1 cellular context compared by ENCODE assay signal in the genomic region with DNA sequence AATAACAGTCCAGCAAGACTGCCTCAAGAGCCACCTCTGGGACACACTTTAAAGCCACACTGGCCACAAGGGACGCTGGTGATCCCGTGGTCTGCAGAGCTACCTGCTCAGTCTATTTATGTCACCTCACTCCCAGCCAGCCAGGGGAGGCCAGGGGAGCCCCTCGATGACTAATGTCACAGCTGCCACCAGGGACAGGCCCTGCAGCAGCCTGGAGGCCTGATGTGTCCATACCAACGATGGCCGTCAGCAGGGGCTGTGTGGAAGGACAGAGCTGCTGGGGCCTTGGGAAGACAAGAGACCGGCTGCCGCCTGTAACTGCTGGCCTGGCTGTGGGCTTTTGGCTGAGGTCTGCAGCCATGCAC.
TF ChIP-seq lines count a peak whose summit lies in the region.

No MANE protein-coding gene starts in this region.

TF ChIP-seq in HepG2, 621 proteins besides CTCF, POLR2A, EP300 and RAD21 (continued from another document and continues in another):
- TF ChIP-seq, protein P1, sequence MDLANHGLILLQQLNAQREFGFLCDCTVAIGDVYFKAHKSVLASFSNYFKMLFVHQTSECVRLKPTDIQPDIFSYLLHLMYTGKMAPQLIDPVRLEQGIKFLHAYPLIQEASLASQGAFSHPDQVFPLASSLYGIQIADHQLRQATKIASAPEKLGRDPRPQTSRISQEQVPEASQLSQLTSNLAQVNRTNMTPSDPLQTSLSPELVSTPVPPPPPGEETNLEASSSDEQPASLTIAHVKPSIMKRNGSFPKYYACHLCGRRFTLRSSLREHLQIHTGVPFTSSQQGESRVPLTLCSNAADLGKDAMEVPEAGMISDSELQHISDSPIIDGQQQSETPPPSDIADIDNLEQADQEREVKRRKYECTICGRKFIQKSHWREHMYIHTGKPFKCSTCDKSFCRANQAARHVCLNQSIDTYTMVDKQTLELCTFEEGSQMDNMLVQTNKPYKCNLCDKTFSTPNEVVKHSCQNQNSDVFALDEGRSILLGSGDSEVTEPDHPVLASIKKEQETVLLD (CRISPR knock-in tag; IDR thresholded peaks at IDR 0.05; ENCODE audit: low read depth), result no peak
- TF ChIP-seq ETV6 (CRISPR knock-in tag; conservative IDR thresholded peaks at IDR 0.05) (no peak), ZNF703 (CRISPR knock-in tag; IDR thresholded peaks at IDR 0.05; ENCODE audit: borderline replicate concordance) (no peak), ZNF577 (CRISPR knock-in tag; IDR thresholded peaks at IDR 0.05; ENCODE audit: borderline replicate concordance, low read depth) (no peak), AGO2 (optimal IDR thresholded peaks at IDR 0.05; ENCODE audit: low read depth, low read length) (no peak), ZNF160 (CRISPR knock-in tag; IDR thresholded peaks at IDR 0.05) (0 out of 2 replicates have a peak, but pooled peaks have one; percentile 46), ZNF430 (CRISPR knock-in tag; IDR thresholded peaks at IDR 0.05) (0 out of 2 replicates have a peak, but pooled peaks have one; percentile 54), ZNF557 (CRISPR knock-in tag; IDR thresholded peaks at IDR 0.05) (no peak), SMARCE1 (IDR thresholded peaks at IDR 0.05; ENCODE audit: borderline replicate concordance) (no peak), BRD4 (CRISPR knock-in tag; IDR thresholded peaks at IDR 0.05) (no peak), ZNF12 (CRISPR knock-in tag; IDR thresholded peaks at IDR 0.05) (0 out of 2 replicates have a peak, but pooled peaks have one; percentile 33), ESRRA (CRISPR knock-in tag; IDR thresholded peaks at IDR 0.05; ENCODE audit: low read depth) (no peak), ZNF292 (CRISPR knock-in tag; IDR thresholded peaks at IDR 0.05; ENCODE audit: borderline replicate concordance, low read depth) (peak; percentile 71; the same call in 1 of the 2 replicates), ARID5B (CRISPR knock-in tag; IDR thresholded peaks at IDR 0.05) (peak; percentile 38; the same call in 1 of the 2 replicates), ZKSCAN1 (IDR thresholded peaks at IDR 0.05; ENCODE audit: low read length) (no peak), ZNF660 (CRISPR knock-in tag; IDR thresholded peaks at IDR 0.05; ENCODE audit: borderline replicate concordance, low read depth) (no peak), SIX1 (CRISPR knock-in tag; IDR thresholded peaks at IDR 0.05; ENCODE audit: borderline replicate concordance) (no peak), THYN1 (CRISPR knock-in tag; IDR thresholded peaks at IDR 0.05; ENCODE audit: borderline replicate concordance, low read depth) (no peak), CENPX (CRISPR knock-in tag; IDR thresholded peaks at IDR 0.05) (no peak), ATF7-NPFF (CRISPR knock-in tag; IDR thresholded peaks at IDR 0.05; ENCODE audit: low read depth) (no peak), CBFB (CRISPR knock-in tag; IDR thresholded peaks at IDR 0.05) (no peak), ZNF687 (CRISPR knock-in tag; IDR thresholded peaks at IDR 0.05) (peak; percentile 86), GABPB1 (CRISPR knock-in tag; IDR thresholded peaks at IDR 0.05) (0 out of 2 replicates have a peak, but pooled peaks have one; percentile 27), NR2F6 (IDR thresholded peaks at IDR 0.05) (no peak), NR2F6 (CRISPR knock-in tag; IDR thresholded peaks at IDR 0.05) (peak; percentile 45; the same call in 1 of the 2 replicates), ZNF431 (CRISPR knock-in tag; IDR thresholded peaks at IDR 0.05; ENCODE audit: borderline replicate concordance, low read depth) (0 out of 2 replicates have a peak, but pooled peaks have one; percentile 29), KDM5B (CRISPR knock-in tag; IDR thresholded peaks at IDR 0.05; ENCODE audit: borderline replicate concordance) (0 out of 2 replicates have a peak, but pooled peaks have one; percentile 26), ZNF205 (CRISPR knock-in tag; IDR thresholded peaks at IDR 0.05) (no peak), ZFP82 (CRISPR knock-in tag; IDR thresholded peaks at IDR 0.05; ENCODE audit: borderline replicate concordance) (no peak), CHCHD3 (CRISPR knock-in tag; IDR thresholded peaks at IDR 0.05) (no peak), KLF13 (CRISPR knock-in tag; IDR thresholded peaks at IDR 0.05) (no peak), ATF5 (CRISPR knock-in tag; IDR thresholded peaks at IDR 0.05; ENCODE audit: low read depth) (no peak), HOXA3 (CRISPR knock-in tag; IDR thresholded peaks at IDR 0.05) (0 out of 2 replicates have a peak, but pooled peaks have one; percentile 20), HNRNPL (IDR thresholded peaks at IDR 0.05; ENCODE audit: low read depth, low read length) (no peak), TAF1 (CRISPR knock-in tag; IDR thresholded peaks at IDR 0.05) (no peak), ZFY (CRISPR knock-in tag; IDR thresholded peaks at IDR 0.05) (peak; percentile 39; the same call in 1 of the 2 replicates), ZBTB7B (CRISPR knock-in tag; IDR thresholded peaks at IDR 0.05) (peak; percentile 40; the same call in 1 of the 2 replicates), ZNF605 (CRISPR knock-in tag; IDR thresholded peaks at IDR 0.05) (peak; percentile 59; the same call in 1 of the 2 replicates), ZNF207 (IDR thresholded peaks at IDR 0.05; ENCODE audit: borderline replicate concordance) (no peak), ATF1 (CRISPR knock-in tag; IDR thresholded peaks at IDR 0.05) (no peak), ZNF460 (CRISPR knock-in tag; IDR thresholded peaks at IDR 0.05; ENCODE audit: borderline replicate concordance) (no peak)
- TF ChIP-seq, protein P2, sequence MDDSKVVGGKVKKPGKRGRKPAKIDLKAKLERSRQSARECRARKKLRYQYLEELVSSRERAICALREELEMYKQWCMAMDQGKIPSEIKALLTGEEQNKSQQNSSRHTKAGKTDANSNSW (CRISPR knock-in tag; IDR thresholded peaks at IDR 0.05; ENCODE audit: borderline replicate concordance), result no peak
- TF ChIP-seq, protein P3, sequence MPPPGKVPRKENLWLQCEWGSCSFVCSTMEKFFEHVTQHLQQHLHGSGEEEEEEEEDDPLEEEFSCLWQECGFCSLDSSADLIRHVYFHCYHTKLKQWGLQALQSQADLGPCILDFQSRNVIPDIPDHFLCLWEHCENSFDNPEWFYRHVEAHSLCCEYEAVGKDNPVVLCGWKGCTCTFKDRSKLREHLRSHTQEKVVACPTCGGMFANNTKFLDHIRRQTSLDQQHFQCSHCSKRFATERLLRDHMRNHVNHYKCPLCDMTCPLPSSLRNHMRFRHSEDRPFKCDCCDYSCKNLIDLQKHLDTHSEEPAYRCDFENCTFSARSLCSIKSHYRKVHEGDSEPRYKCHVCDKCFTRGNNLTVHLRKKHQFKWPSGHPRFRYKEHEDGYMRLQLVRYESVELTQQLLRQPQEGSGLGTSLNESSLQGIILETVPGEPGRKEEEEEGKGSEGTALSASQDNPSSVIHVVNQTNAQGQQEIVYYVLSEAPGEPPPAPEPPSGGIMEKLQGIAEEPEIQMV (CRISPR knock-in tag; IDR thresholded peaks at IDR 0.05; ENCODE audit: low read depth), result no peak
- TF ChIP-seq, protein P4, sequence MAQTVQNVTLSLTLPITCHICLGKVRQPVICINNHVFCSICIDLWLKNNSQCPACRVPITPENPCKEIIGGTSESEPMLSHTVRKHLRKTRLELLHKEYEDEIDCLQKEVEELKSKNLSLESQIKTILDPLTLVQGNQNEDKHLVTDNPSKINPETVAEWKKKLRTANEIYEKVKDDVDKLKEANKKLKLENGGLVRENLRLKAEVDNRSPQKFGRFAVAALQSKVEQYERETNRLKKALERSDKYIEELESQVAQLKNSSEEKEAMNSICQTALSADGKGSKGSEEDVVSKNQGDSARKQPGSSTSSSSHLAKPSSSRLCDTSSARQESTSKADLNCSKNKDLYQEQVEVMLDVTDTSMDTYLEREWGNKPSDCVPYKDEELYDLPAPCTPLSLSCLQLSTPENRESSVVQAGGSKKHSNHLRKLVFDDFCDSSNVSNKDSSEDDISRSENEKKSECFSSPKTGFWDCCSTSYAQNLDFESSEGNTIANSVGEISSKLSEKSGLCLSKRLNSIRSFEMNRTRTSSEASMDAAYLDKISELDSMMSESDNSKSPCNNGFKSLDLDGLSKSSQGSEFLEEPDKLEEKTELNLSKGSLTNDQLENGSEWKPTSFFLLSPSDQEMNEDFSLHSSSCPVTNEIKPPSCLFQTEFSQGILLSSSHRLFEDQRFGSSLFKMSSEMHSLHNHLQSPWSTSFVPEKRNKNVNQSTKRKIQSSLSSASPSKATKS (CRISPR knock-in tag; IDR thresholded peaks at IDR 0.05), result no peak
- TF ChIP-seq, protein P5, sequence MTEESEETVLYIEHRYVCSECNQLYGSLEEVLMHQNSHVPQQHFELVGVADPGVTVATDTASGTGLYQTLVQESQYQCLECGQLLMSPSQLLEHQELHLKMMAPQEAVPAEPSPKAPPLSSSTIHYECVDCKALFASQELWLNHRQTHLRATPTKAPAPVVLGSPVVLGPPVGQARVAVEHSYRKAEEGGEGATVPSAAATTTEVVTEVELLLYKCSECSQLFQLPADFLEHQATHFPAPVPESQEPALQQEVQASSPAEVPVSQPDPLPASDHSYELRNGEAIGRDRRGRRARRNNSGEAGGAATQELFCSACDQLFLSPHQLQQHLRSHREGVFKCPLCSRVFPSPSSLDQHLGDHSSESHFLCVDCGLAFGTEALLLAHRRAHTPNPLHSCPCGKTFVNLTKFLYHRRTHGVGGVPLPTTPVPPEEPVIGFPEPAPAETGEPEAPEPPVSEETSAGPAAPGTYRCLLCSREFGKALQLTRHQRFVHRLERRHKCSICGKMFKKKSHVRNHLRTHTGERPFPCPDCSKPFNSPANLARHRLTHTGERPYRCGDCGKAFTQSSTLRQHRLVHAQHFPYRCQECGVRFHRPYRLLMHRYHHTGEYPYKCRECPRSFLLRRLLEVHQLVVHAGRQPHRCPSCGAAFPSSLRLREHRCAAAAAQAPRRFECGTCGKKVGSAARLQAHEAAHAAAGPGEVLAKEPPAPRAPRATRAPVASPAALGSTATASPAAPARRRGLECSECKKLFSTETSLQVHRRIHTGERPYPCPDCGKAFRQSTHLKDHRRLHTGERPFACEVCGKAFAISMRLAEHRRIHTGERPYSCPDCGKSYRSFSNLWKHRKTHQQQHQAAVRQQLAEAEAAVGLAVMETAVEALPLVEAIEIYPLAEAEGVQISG (CRISPR knock-in tag; IDR thresholded peaks at IDR 0.05), result peak; percentile 32; the same call in 1 of the 2 replicates
- TF ChIP-seq, protein P6, sequence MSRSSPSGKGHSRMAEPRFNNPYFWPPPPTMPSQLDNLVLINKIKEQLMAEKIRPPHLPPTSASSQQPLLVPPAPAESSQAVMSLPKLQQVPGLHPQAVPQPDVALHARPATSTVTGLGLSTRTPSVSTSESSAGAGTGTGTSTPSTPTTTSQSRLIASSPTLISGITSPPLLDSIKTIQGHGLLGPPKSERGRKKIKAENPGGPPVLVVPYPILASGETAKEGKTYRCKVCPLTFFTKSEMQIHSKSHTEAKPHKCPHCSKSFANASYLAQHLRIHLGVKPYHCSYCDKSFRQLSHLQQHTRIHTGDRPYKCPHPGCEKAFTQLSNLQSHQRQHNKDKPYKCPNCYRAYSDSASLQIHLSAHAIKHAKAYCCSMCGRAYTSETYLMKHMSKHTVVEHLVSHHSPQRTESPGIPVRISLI (CRISPR knock-in tag; IDR thresholded peaks at IDR 0.05; ENCODE audit: borderline replicate concordance), result 0 out of 2 replicates have a peak, but pooled peaks have one; percentile 23
